ENCODE assay signal across 9 cellular contexts in genomic region chr6:34527751-34528670, GRCh38. TPM values are rescaled to one million over a fixed set of nuclear protein-coding genes. Genes with fewer than 3 reads are reported as not detected.
DNase-seq lines count a peak whose midpoint lies in the region; ATAC-seq and TF ChIP-seq lines count a peak whose summit lies in the region.
"Had no signal": no experiment of that assay in that cellular context is flagged by ENCODE, and none has a peak within 500 bp of the region (broad histone marks: within the 10 kb centered on the region; RNA-seq: fewer than 3 reads in every experiment).

No MANE protein-coding gene starts in this region.

- H3K9me3 Mint-ChIP-seq in activated naive CD4-positive, alpha-beta T cell treated with anti-CD3 and anti-CD28 coated beads, Interleukin-2, amount 10 ng/mL, durations not matched to agents 7 days and 5 days, result no peaks in the 10 kb centered on the region
- no peaks in the 10 kb centered on the region for H3K9me3 Mint-ChIP-seq in activated naive CD4-positive, alpha-beta T cell treated with anti-CD3 and anti-CD28 coated beads, Interleukin-2, amount 50 U/mL, for 72 hours
- no peaks in the 10 kb centered on the region for H3K9me3 Mint-ChIP-seq in progenitor cell of endocrine pancreas (ENCODE audit: low read depth)

- 86% methylated on average over 12 of the region's 12 CpGs for WGBS in tibial nerve, 2 donors

- no peak for TF ChIP-seq EP300 in tibial nerve (IDR thresholded peaks at IDR 0.05)

- peak overlapping the region in 1 of 4 donors; percentile 74 for H3K27ac ChIP-seq in tibial nerve

- H3K36me3 Mint-ChIP-seq in activated naive CD4-positive, alpha-beta T cell treated with anti-CD3 and anti-CD28 coated beads, Interleukin-2, amount 10 ng/mL, durations not matched to agents 7 days and 5 days, result no peaks in the 10 kb centered on the region
- no peaks in the 10 kb centered on the region for H3K36me3 Mint-ChIP-seq in activated naive CD4-positive, alpha-beta T cell treated with anti-CD3 and anti-CD28 coated beads, Interleukin-2, amount 50 U/mL, for 72 hours
- H3K36me3 Mint-ChIP-seq in progenitor cell of endocrine pancreas (ENCODE audit: insufficient read depth), result no peaks in the 10 kb centered on the region

- H3K4me1 Mint-ChIP-seq in activated naive CD4-positive, alpha-beta T cell treated with anti-CD3 and anti-CD28 coated beads, Interleukin-2, amount 10 ng/mL, durations not matched to agents 7 days and 5 days, result peaks cover 8% of the 10 kb centered on the region
- H3K4me1 Mint-ChIP-seq in progenitor cell of endocrine pancreas (ENCODE audit: low read depth), result peaks cover 2% of the 10 kb centered on the region

- H3K27ac Mint-ChIP-seq in activated naive CD4-positive, alpha-beta T cell treated with anti-CD3 and anti-CD28 coated beads, Interleukin-2, amount 10 ng/mL, durations not matched to agents 7 days and 5 days, result peak overlapping the region; percentile 16
- no peak overlapping the region for H3K27ac Mint-ChIP-seq in activated naive CD4-positive, alpha-beta T cell treated with anti-CD3 and anti-CD28 coated beads, Interleukin-2, amount 50 U/mL, for 72 hours
- H3K27ac Mint-ChIP-seq in progenitor cell of endocrine pancreas, result peak overlapping the region; percentile 52

- H3K36me3 ChIP-seq in tibial nerve, result no peaks in the 10 kb centered on the region

- no peak for TF ChIP-seq CTCF in progenitor cell of endocrine pancreas (IDR thresholded peaks at IDR 0.05; ENCODE audit: unreplicated experiment)
- no peak for TF ChIP-seq CTCF in tibial nerve (IDR thresholded peaks at IDR 0.05)

- H3K9me3 ChIP-seq in tibial nerve, result no peaks in the 10 kb centered on the region

- TF ChIP-seq POLR2A in erythroblast (IDR thresholded peaks at IDR 0.05; ENCODE audit: low read length) (no peak), tibial nerve (IDR thresholded peaks at IDR 0.05) (no peak)

- DNase-seq in activated naive CD4-positive, alpha-beta T cell treated with anti-CD3 and anti-CD28 coated beads, Interleukin-2, amount 10 ng/mL, durations not matched to agents 7 days and 5 days, result no peak
- no peak for DNase-seq in activated naive CD4-positive, alpha-beta T cell treated with anti-CD3 and anti-CD28 coated beads, Interleukin-2, amount 50 U/mL, for 72 hours (ENCODE audit: low spot score in 2 of 2)
- DNase-seq in NCI-H526 (lab: John Stamatoyannopoulos, UW), result peak; percentile 39 to 58
- peak; percentile 29 to 36 for DNase-seq in erythroblast (lab: John Stamatoyannopoulos, UW)
- DNase-seq in progenitor cell of endocrine pancreas (ENCODE audit: low spot score, unreplicated experiment), result no peak
- DNase-seq in posterior vena cava (ENCODE audit: low spot score), result no peak
- DNase-seq in tibial nerve (ENCODE audit: low spot score in 2 of 2), result no peak

- no peak overlapping the region for H3K4me3 ChIP-seq in tibial nerve

- CTCF ChIA-PET in activated naive CD4-positive, alpha-beta T cell treated with anti-CD3 and anti-CD28 coated beads, Interleukin-2, amount 10 ng/mL, durations not matched to agents 7 days and 5 days (lab: Charles Lee), result interaction anchor here (0.8 to 4.3 kb wide), 9 partner anchors 16 to 612 kb away, joined by 3 to 27 read pairs (median 4); no protein-coding TSS in a partner anchor

- H3K27me3 Mint-ChIP-seq in activated naive CD4-positive, alpha-beta T cell treated with anti-CD3 and anti-CD28 coated beads, Interleukin-2, amount 10 ng/mL, durations not matched to agents 7 days and 5 days, result peaks cover 9% of the 10 kb centered on the region
- H3K27me3 Mint-ChIP-seq in progenitor cell of endocrine pancreas, result peaks cover 26% of the 10 kb centered on the region

- intact Hi-C loops in posterior vena cava (cut with DNase I), result loop anchor here (2.0 to 5.0 kb wide), 2 partner anchors 79 to 81 kb away; no protein-coding TSS in a partner anchor

- ATAC-seq in activated naive CD4-positive, alpha-beta T cell treated with anti-CD3 and anti-CD28 coated beads, Interleukin-2, amount 50 U/mL, for 72 hours, result no peak
- no peak for ATAC-seq in GM19463 (IDR thresholded peaks at IDR 0.05; ENCODE audit: unreplicated experiment)

- H3K4me1 ChIP-seq in tibial nerve, result peaks cover 0 to 16% (median 2%) of the 10 kb centered on the region in 4 donors

- no peak overlapping the region for H3K4me3 Mint-ChIP-seq in activated naive CD4-positive, alpha-beta T cell treated with anti-CD3 and anti-CD28 coated beads, Interleukin-2, amount 10 ng/mL, durations not matched to agents 7 days and 5 days
- H3K4me3 Mint-ChIP-seq in progenitor cell of endocrine pancreas (ENCODE audit: low read depth), result no peak overlapping the region

- H3K27me3 ChIP-seq in tibial nerve, result no peaks in the 10 kb centered on the region

RNA-seq across cellular contexts. Expression of gene SPDEF, which starts 28.1 kb away (rescaled TPM):
- total RNA-seq in activated naive CD4-positive, alpha-beta T cell treated with anti-CD3 and anti-CD28 coated beads, Interleukin-2, amount 50 U/mL, for 72 hours, result under 1 TPM in 1 of 2 donors, not detected in 1; 0.80 TPM
- total RNA-seq in progenitor cell of endocrine pancreas (0.62 and 0.65 TPM in 2 replicates), posterior vena cava (not detected), tibial nerve (not detected)
- total RNA-seq: skeletal muscle tissue had no signal

Comparison
In these comparisons a context has a peak if more than half of its experiments do, and no peak if none do; other contexts are left out.
1. H3K27ac Mint-ChIP-seq: peak in activated naive CD4-positive, alpha-beta T cell treated with anti-CD3 and anti-CD28 coated beads, Interleukin-2, amount 10 ng/mL, durations not matched to agents 7 days and 5 days (single experiment) and progenitor cell of endocrine pancreas (single experiment); none in activated naive CD4-positive, alpha-beta T cell treated with anti-CD3 and anti-CD28 coated beads, Interleukin-2, amount 50 U/mL, for 72 hours (0 of 2).
2. DNase-seq: peak in NCI-H526 (2 of 2) and erythroblast (2 of 2); none in activated naive CD4-positive, alpha-beta T cell treated with anti-CD3 and anti-CD28 coated beads, Interleukin-2, amount 10 ng/mL, durations not matched to agents 7 days and 5 days (single experiment), activated naive CD4-positive, alpha-beta T cell treated with anti-CD3 and anti-CD28 coated beads, Interleukin-2, amount 50 U/mL, for 72 hours (0 of 2), progenitor cell of endocrine pancreas (single experiment), posterior vena cava (single experiment) and tibial nerve (0 of 2).